8 cellular contexts compared by ENCODE assay signal in genomic region chr12:96432496-96433321, GRCh38. TPM values are rescaled to one million over a fixed set of nuclear protein-coding genes. Genes with fewer than 3 reads are reported as not detected.
DNase-seq lines count a peak whose midpoint lies in the region; ATAC-seq, FAIRE-seq and TF ChIP-seq lines count a peak whose summit lies in the region.
"Not testable (repeated sequence)": the region's sequence is repeated elsewhere in the genome, so short reads cannot be mapped to it uniquely, and the experiment has no call there.
"Had no signal": no experiment of that assay in that cellular context is flagged by ENCODE, and none has a peak within 500 bp of the region (broad histone marks: within the 10 kb centered on the region; RNA-seq: fewer than 3 reads in every experiment).

No MANE protein-coding gene starts in this region.

- FAIRE-seq in K562 (lab: Jason Lieb, UNC), result not testable (repeated sequence)

- H4K5ac ChIP-seq in IMR-90 (ENCODE audit: low read depth, low read length), result peak overlapping the region; percentile 70

- not testable (repeated sequence) for H3K4me3 ChIP-seq in ACC112 (ENCODE audit: low read depth, low read length); CD8-positive, alpha-beta memory T cell (ENCODE audit: low read length); IMR-90 (ENCODE audit: insufficient read depth, low read depth, low read length); K562

- H3K27me3 Mint-ChIP-seq in CD8-positive, alpha-beta memory T cell; activated T-cell treated with anti-CD3 and anti-CD28 coated beads, Interleukin-2, amount 50 U/mL, for 24 hours; nephron progenitor cell (ENCODE audit: low read depth, poor library complexity): not testable (repeated sequence)

- TF ChIP-seq RAD21 in IMR-90 (IDR thresholded peaks at IDR 0.05; ENCODE audit: low read length); K562 (CRISPR knock-in tag; conservative IDR thresholded peaks at IDR 0.05 in 1 of 2, IDR thresholded peaks at IDR 0.05 in 1 of 2): not testable (repeated sequence)

- H4K8ac ChIP-seq in IMR-90 (ENCODE audit: low read depth in 2 of 2, low read length in 2 of 2), result peak overlapping the region in 1 of 2 experiments; percentile 6; a peak in 1 of 4 replicates

- peak overlapping the region; percentile 66; the same call in 1 of the 2 replicates for H2AK5ac ChIP-seq in IMR-90 (ENCODE audit: low read depth, low read length)

- not testable (repeated sequence) for H3K9ac ChIP-seq in IMR-90 (ENCODE audit: low read depth, low read length); K562 (ENCODE audit: insufficient read depth in 1 of 2, low read depth in 2 of 2, low read length in 2 of 2)

- not testable (repeated sequence) for H3K23ac ChIP-seq in IMR-90 (ENCODE audit: low read depth, low read length)

- peak overlapping the region; percentile 26; the same call in 1 of the 2 replicates for H2BK20ac ChIP-seq in IMR-90 (ENCODE audit: low read depth, low read length)

- H3K4me1 ChIP-seq in ACC112 (ENCODE audit: control insufficient read depth, insufficient read depth, low read length, unreplicated experiment), result peaks cover 23% of the 10 kb centered on the region
- H3K4me1 ChIP-seq in CD8-positive, alpha-beta memory T cell (ENCODE audit: insufficient read depth, low read length), result peaks cover 20% of the 10 kb centered on the region
- H3K4me1 ChIP-seq in IMR-90 (ENCODE audit: control insufficient read depth, insufficient read depth, low read length), result peaks cover 15% of the 10 kb centered on the region
- H3K4me1 ChIP-seq in K562 (replicated peaks in 1 of 2; ENCODE audit: control insufficient read depth in 2 of 2, insufficient read depth in 2 of 2, low read length in 2 of 2), result not testable (repeated sequence)

- not testable (repeated sequence) for H2AK9ac ChIP-seq in IMR-90 (replicated peaks; ENCODE audit: low read depth, low read length, poor library complexity)

- not testable (repeated sequence) for H3K9me3 Mint-ChIP-seq in CD8-positive, alpha-beta memory T cell; activated T-cell treated with anti-CD3 and anti-CD28 coated beads, Interleukin-2, amount 50 U/mL, for 24 hours; nephron progenitor cell

- not testable (repeated sequence) for H3K36me3 ChIP-seq in ACC112 (ENCODE audit: insufficient read depth, low read length); CD8-positive, alpha-beta memory T cell (ENCODE audit: insufficient read depth, low read length); IMR-90 (ENCODE audit: control insufficient read depth, insufficient read depth, low read length); K562 (ENCODE audit: control insufficient read depth, insufficient read depth, low read length)

- H4K20me1 ChIP-seq in IMR-90 (ENCODE audit: insufficient read depth, low read length); K562 (replicated peaks; ENCODE audit: control insufficient read depth, insufficient read depth, low read length): not testable (repeated sequence)

- not testable (repeated sequence) for H3K4me3 Mint-ChIP-seq in CD8-positive, alpha-beta memory T cell; activated T-cell treated with anti-CD3 and anti-CD28 coated beads, Interleukin-2, amount 50 U/mL, for 24 hours; nephron progenitor cell

- POLR2A ChIA-PET in CD8-positive, alpha-beta memory T cell (lab: Charles Lee), result interaction anchor here (0.6 to 0.7 kb wide), 3 partner anchors 12 to 53 kb away, joined by 3 to 15 read pairs (median 4); no protein-coding TSS in a partner anchor
- POLR2A ChIA-PET in IMR-90 (lab: Charles Lee; ENCODE audit: unreplicated experiment), result not testable (repeated sequence)
- POLR2A ChIA-PET in K562 (lab: Yijun Ruan, JAX), result interaction anchor here (0.6 to 1.2 kb wide), 2 partner anchors 44 to 57 kb away, joined by 3 to 5 read pairs; partner anchors contain the start of gene CFAP54

- not testable (repeated sequence) for H3K56ac ChIP-seq in IMR-90 (ENCODE audit: extremely low read depth, insufficient read depth, low read length)

- not testable (repeated sequence) for TF ChIP-seq EP300 in K562 (IDR thresholded peaks at IDR 0.05; ENCODE audit: low read length)

- H2AFZ ChIP-seq in ACC112 (ENCODE audit: low read length, unreplicated experiment), result peak overlapping the region; percentile 40
- H2AFZ ChIP-seq in IMR-90 (replicated peaks; ENCODE audit: low read length, poor library complexity); K562 (ENCODE audit: low read depth, low read length): not testable (repeated sequence)

- not testable (repeated sequence) for H3K9me3 ChIP-seq in CD8-positive, alpha-beta memory T cell (ENCODE audit: low read length); IMR-90 (ENCODE audit: control insufficient read depth, insufficient read depth, low read length); K562 (replicated peaks; ENCODE audit: control insufficient read depth, insufficient read depth, low read depth, low read length)

- in situ Hi-C loops in IMR-90 (cut with MboI; ENCODE audit: low sequenced_read_pairs); K562 (cut with MboI): not testable (repeated sequence)

- peak overlapping the region; percentile 25; the same call in 1 of the 2 replicates for H2BK120ac ChIP-seq in IMR-90 (ENCODE audit: low read depth, low read length)

- H3K4me2 ChIP-seq in IMR-90 (ENCODE audit: low read depth, low read length); K562 (ENCODE audit: insufficient read depth, low read length): not testable (repeated sequence)

- peak overlapping the region in 5 of 8 donors; percentile 68 to 84 (median 73) for H3K27ac Mint-ChIP-seq in CD8-positive, alpha-beta memory T cell
- peak overlapping the region; percentile 26 for H3K27ac Mint-ChIP-seq in activated T-cell treated with anti-CD3 and anti-CD28 coated beads, Interleukin-2, amount 50 U/mL, for 24 hours
- peak overlapping the region; percentile 45 for H3K27ac Mint-ChIP-seq in nephron progenitor cell

- peak overlapping the region; percentile 46; the same call in 1 of the 2 replicates for H4K91ac ChIP-seq in IMR-90 (ENCODE audit: insufficient read depth, low read depth, low read length)

- no CpG with 5 or more reads among the region's 4 CpGs for WGBS in IMR-90 (ENCODE audit: extremely low coverage in 2 of 2, insufficient read length in 1 of 2), 2 experiments
- WGBS in K562 (ENCODE audit: insufficient coverage, low coverage, missing lambda C conversion rate), result 34% methylated on average over 4 of the region's 4 CpGs

- TF ChIP-seq POLR2A in IMR-90 (IDR thresholded peaks at IDR 0.05; ENCODE audit: low read depth, low read length); K562 (conservative IDR thresholded peaks at IDR 0.05): not testable (repeated sequence)

- H3K79me2 ChIP-seq in ACC112 (ENCODE audit: control insufficient read depth, insufficient read depth, low read length, unreplicated experiment); K562 (ENCODE audit: control insufficient read depth, insufficient read depth, low read length): not testable (repeated sequence)

- dilution Hi-C loops in IMR-90 (cut with HindIII; ENCODE audit: low sequenced_read_pairs, unreplicated experiment), result not testable (repeated sequence)

- H3K27me3 ChIP-seq in ACC112 (ENCODE audit: insufficient read depth, low read length); CD8-positive, alpha-beta memory T cell (ENCODE audit: insufficient read depth, low read length, poor library complexity, severe bottlenecking); IMR-90 (ENCODE audit: control insufficient read depth, insufficient read depth, low read length); K562 (ENCODE audit: control insufficient read depth in 2 of 2, insufficient read depth in 2 of 2, low read length in 2 of 2): not testable (repeated sequence)

- H3K4ac ChIP-seq in IMR-90 (ENCODE audit: low read depth, low read length), result peak overlapping the region; percentile 5; the same call in 1 of the 2 replicates

- not testable (repeated sequence) for H3K27ac ChIP-seq in ACC112 (ENCODE audit: low read depth, low read length); CD8-positive, alpha-beta memory T cell (ENCODE audit: low read depth, low read length); IMR-90 (ENCODE audit: insufficient read depth, low read length); K562 (ENCODE audit: extremely low read depth, low read depth, low read length)

- TF ChIP-seq CTCF in IMR-90 (conservative IDR thresholded peaks at IDR 0.05; ENCODE audit: low read depth, low read length); K562 (IDR thresholded peaks at IDR 0.05 in 2 of 3, conservative IDR thresholded peaks at IDR 0.05 in 1 of 3; ENCODE audit: insufficient read depth in 2 of 3, low read depth in 1 of 3, low read length in 3 of 3); nephron progenitor cell (IDR thresholded peaks at IDR 0.05): not testable (repeated sequence)

- not testable (repeated sequence) for H3K79me1 ChIP-seq in IMR-90 (ENCODE audit: low read depth in 1 of 2, low read length in 2 of 2)

- not testable (repeated sequence) for H2BK5ac ChIP-seq in IMR-90 (ENCODE audit: low read depth, low read length, poor library complexity, severe bottlenecking)

- H3K4me1 Mint-ChIP-seq in CD8-positive, alpha-beta memory T cell, result peaks cover 16 to 31% (median 30%) of the 10 kb centered on the region in 3 donors
- peaks cover 59% of the 10 kb centered on the region for H3K4me1 Mint-ChIP-seq in activated T-cell treated with anti-CD3 and anti-CD28 coated beads, Interleukin-2, amount 50 U/mL, for 24 hours (ENCODE audit: low read depth)
- not testable (repeated sequence) for H3K4me1 Mint-ChIP-seq in nephron progenitor cell

- not testable (repeated sequence) for H3K36me3 Mint-ChIP-seq in CD8-positive, alpha-beta memory T cell; activated T-cell treated with anti-CD3 and anti-CD28 coated beads, Interleukin-2, amount 50 U/mL, for 24 hours (ENCODE audit: low read depth); nephron progenitor cell (ENCODE audit: low read depth)

- ATAC-seq in IMR-90 (ENCODE audit: low read depth); K562: not testable (repeated sequence)

- H3K9me1 ChIP-seq in IMR-90 (ENCODE audit: insufficient read depth, low read length); K562 (ENCODE audit: control insufficient read depth, insufficient read depth, low read length): not testable (repeated sequence)

- CTCF ChIA-PET in CD8-positive, alpha-beta memory T cell (lab: Charles Lee), result interaction anchor here (0.8 to 1.3 kb wide), 3 partner anchors 14 to 57 kb away, joined by 3 to 4 read pairs (median 4); partner anchors contain the start of genes CDK17 and CFAP54
- CTCF ChIA-PET in IMR-90 (lab: Yijun Ruan, JAX); K562 (lab: Yijun Ruan, JAX; ENCODE audit: low intra/inter-chr PET ratio): not testable (repeated sequence)

- not testable (repeated sequence) for BruUV-seq in IMR-90 (replicated peaks; lab: Mats Ljungman, UMichigan); K562 (replicated peaks; lab: Mats Ljungman, UMichigan)

- intact Hi-C loops in IMR-90 (cut with micrococcal nuclease); K562 (cut with micrococcal nuclease): not testable (repeated sequence)

- H3K14ac ChIP-seq in IMR-90 (replicated peaks; ENCODE audit: low read depth, low read length), result not testable (repeated sequence)

- peak overlapping the region; percentile 15; the same call in 1 of the 3 replicates for H2BK15ac ChIP-seq in IMR-90 (ENCODE audit: low read depth, low read length)

- not testable (repeated sequence) for DNase-seq in CD8-positive, alpha-beta memory T cell; IMR-90; activated T-cell treated with anti-CD3 and anti-CD28 coated beads, Interleukin-2, amount 50 U/mL, for 24 hours; K562 (ENCODE audit: extremely low read depth in 1 of 4, low spot score in 3 of 4); nephron progenitor cell
- peak; percentile 73 for DNase-seq in fibroblast of peridontal ligament (ENCODE audit: extremely low read depth)

- H3K18ac ChIP-seq in IMR-90 (ENCODE audit: low read depth, low read length), result peak overlapping the region; percentile 82

RNA-seq across cellular contexts. Expression of gene CDK17, which starts 32.5 kb away (rescaled TPM):
- 10 to 100 TPM; 34.6 to 36.0 TPM for total RNA-seq in CD8-positive, alpha-beta memory T cell
- 40.0 TPM for polyA plus RNA-seq in CD8-positive, alpha-beta memory T cell
- total RNA-seq in IMR-90 (2012; rRNA removed), result 50.2 and 58.9 TPM in 2 replicates
- 14.5 and 15.4 TPM in 2 replicates for polyA plus RNA-seq in IMR-90 (2012; rRNA removed)
- 6.0 and 8.4 TPM in 2 replicates for polyA plus RNA-seq in IMR-90 (2012; cell fraction: cytosol; rRNA removed)
- 8.1 and 41.6 TPM in 2 replicates for polyA plus RNA-seq in IMR-90 (2012; cell fraction: nucleus; rRNA removed; ENCODE audit: low replicate concordance)
- total RNA-seq in K562 (2011; cell fraction: chromatin; rRNA removed; ENCODE audit: low replicate concordance), result 65.9 and 172 TPM in 2 replicates
- 32.7 and 54.6 TPM in 2 replicates for total RNA-seq in K562 (2011; cell fraction: nucleolus; rRNA removed)
- total RNA-seq in K562 (2011; cell fraction: nucleoplasm; rRNA removed), result 69.6 and 109 TPM in 2 replicates
- total RNA-seq in K562 (2014; rRNA removed), result 16.8 and 17.5 TPM in 2 replicates
- 33.0 and 40.7 TPM in 2 replicates for total RNA-seq in K562 (2014; rRNA removed; fragmentation: Illumina TruSeq; extraction: Trizol)
- 32.5 and 39.3 TPM in 2 replicates for total RNA-seq in K562 (2015; rRNA removed; fragmentation: Illumina TruSeq; extraction: Trizol)
- 21.1 and 24.6 TPM in 2 replicates for total RNA-seq in K562 (2021)
- 18.6 and 21.6 TPM in 2 replicates for polyA plus RNA-seq in K562 (2011; rRNA removed)
- polyA plus RNA-seq in K562 (2011; cell fraction: cytosol; rRNA removed), result 5.4 and 12.0 TPM in 2 replicates
- polyA plus RNA-seq in K562 (2011; cell fraction: nucleus; rRNA removed), result 18.3 and 30.3 TPM in 2 replicates
- polyA plus RNA-seq in K562 (2012), result 13.1 and 14.2 TPM in 2 replicates
- polyA plus RNA-seq in K562 (2014; fragmentation: Illumina TruSeq; extraction: Trizol), result 27.8 and 35.1 TPM in 2 replicates
- polyA plus RNA-seq in K562 (2014; fragmentation: Nextera tagmentation; extraction: Ambion mirVana), result 1 to 10 TPM; 4.8 to 5.4 TPM
- 12.9 and 13.9 TPM in 2 replicates for polyA plus RNA-seq in K562 (2014; rRNA removed)
- polyA minus RNA-seq in K562 (2011; rRNA and poly(A)+ RNA removed), result 80.0 and 84.5 TPM in 2 replicates
- polyA minus RNA-seq in K562 (2011; cell fraction: cytosol; rRNA and poly(A)+ RNA removed), result 20.4 and 29.0 TPM in 2 replicates
- 45.0 and 95.5 TPM in 2 replicates for polyA minus RNA-seq in K562 (2011; cell fraction: nucleus; rRNA and poly(A)+ RNA removed)

RNA-seq across cellular contexts. Expression of gene CFAP54, which starts 56.7 kb away (rescaled TPM):
- total RNA-seq in CD8-positive, alpha-beta memory T cell, result under 1 TPM; 0.66 to 0.88 TPM
- polyA plus RNA-seq in CD8-positive, alpha-beta memory T cell, result 0.08 TPM
- total RNA-seq in IMR-90 (2012; rRNA removed), result 0.18 and 0.28 TPM in 2 replicates
- polyA plus RNA-seq in IMR-90 (2012; rRNA removed), result 0.19 and 0.41 TPM in 2 replicates
- 0.38 and 0.88 TPM in 2 replicates for polyA plus RNA-seq in IMR-90 (2012; cell fraction: cytosol; rRNA removed)
- polyA plus RNA-seq in IMR-90 (2012; cell fraction: nucleus; rRNA removed; ENCODE audit: low replicate concordance), result 0.35 and 0.91 TPM in 2 replicates
- total RNA-seq in K562 (2011; cell fraction: chromatin; rRNA removed; ENCODE audit: low replicate concordance), result not detected in 2 replicates
- not detected in 2 replicates for total RNA-seq in K562 (2011; cell fraction: nucleolus; rRNA removed)
- total RNA-seq in K562 (2011; cell fraction: nucleoplasm; rRNA removed), result not detected in 2 replicates
- 0.23 TPM in 1 of 2 replicates, not detected in the other for total RNA-seq in K562 (2014; rRNA removed)
- 0.15 TPM in 1 of 2 replicates, not detected in the other for total RNA-seq in K562 (2014; rRNA removed; fragmentation: Illumina TruSeq; extraction: Trizol)
- total RNA-seq in K562 (2015; rRNA removed; fragmentation: Illumina TruSeq; extraction: Trizol), result 0.07 TPM in 1 of 2 replicates, not detected in the other
- 0.09 and 0.11 TPM in 2 replicates for total RNA-seq in K562 (2021)
- not detected in 2 replicates for polyA plus RNA-seq in K562 (2011; rRNA removed)
- 0.06 TPM in 1 of 2 replicates, not detected in the other for polyA plus RNA-seq in K562 (2011; cell fraction: cytosol; rRNA removed)
- 0.09 TPM in 1 of 2 replicates, not detected in the other for polyA plus RNA-seq in K562 (2011; cell fraction: nucleus; rRNA removed)
- 0.05 and 0.12 TPM in 2 replicates for polyA plus RNA-seq in K562 (2012)
- polyA plus RNA-seq in K562 (2014; fragmentation: Illumina TruSeq; extraction: Trizol), result 0.18 TPM in 1 of 2 replicates, not detected in the other
- polyA plus RNA-seq in K562 (2014; fragmentation: Nextera tagmentation; extraction: Ambion mirVana), result under 1 TPM; 0.03 to 0.08 TPM
- not detected in 2 replicates for polyA plus RNA-seq in K562 (2014; rRNA removed)
- polyA minus RNA-seq in K562 (2011; rRNA and poly(A)+ RNA removed), result 0.07 TPM in 1 of 2 replicates, not detected in the other
- polyA minus RNA-seq in K562 (2011; cell fraction: cytosol; rRNA and poly(A)+ RNA removed), result not detected in 2 replicates
- polyA minus RNA-seq in K562 (2011; cell fraction: nucleus; rRNA and poly(A)+ RNA removed), result 0.13 TPM in 1 of 2 replicates, not detected in the other
- total RNA-seq: HepG2 had no signal
- polyA plus RNA-seq: HepG2 had no signal
